Comparison of ENCODE assay signal across 1 cellular context in the genomic region with DNA sequence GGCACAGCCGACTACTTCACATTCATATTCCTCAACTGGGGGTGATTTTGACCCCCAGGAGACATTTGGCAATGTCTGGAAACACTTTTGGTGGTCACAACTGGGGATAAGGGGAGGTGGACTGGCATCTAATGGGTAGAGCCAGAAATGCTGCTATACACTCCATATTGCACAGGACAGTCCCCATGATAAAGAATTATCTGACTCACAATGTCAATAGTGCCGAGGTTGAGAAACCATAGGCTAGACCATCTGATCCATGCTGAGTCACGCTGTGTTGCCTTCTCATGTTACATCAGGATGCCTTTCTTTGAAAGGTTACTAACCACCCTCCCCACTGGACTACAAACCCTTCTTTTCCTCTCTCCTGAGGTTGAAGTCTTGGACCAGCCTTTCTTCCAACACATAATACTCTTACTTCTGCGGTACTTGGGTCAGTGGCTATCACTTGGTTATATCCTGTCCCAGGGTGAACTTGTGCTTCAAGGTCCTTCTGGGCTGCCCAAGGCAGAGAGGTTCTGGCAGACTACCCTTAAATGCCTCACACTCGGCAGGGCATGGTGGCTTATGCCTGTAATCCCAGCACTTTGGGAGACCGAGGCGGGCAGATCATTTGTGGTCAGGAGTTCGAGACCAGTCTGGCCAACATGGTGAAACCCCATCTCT.
A peak's percentile ranks its signal among the peaks of the same experiment; 100 is the strongest.
TF ChIP-seq lines count a peak whose summit lies in the region.

No MANE protein-coding gene starts in this region.

TF ChIP-seq in HepG2, 621 proteins besides CTCF, POLR2A, EP300 and RAD21 (continued from another document and continues in another):
- no peak for TF ChIP-seq ZNF142 (CRISPR knock-in tag; IDR thresholded peaks at IDR 0.05)
- TF ChIP-seq ELF3 (CRISPR knock-in tag; IDR thresholded peaks at IDR 0.05) = peak; percentile 88
- TF ChIP-seq HMGXB4 (CRISPR knock-in tag; IDR thresholded peaks at IDR 0.05; ENCODE audit: borderline replicate concordance in 1 of 2, low read depth in 1 of 2) = peak; percentile 45 to 75; a peak in 2 of 4 replicates
- TF ChIP-seq SIX4 (CRISPR knock-in tag; IDR thresholded peaks at IDR 0.05) = peak; percentile 100
- TF ChIP-seq SETDB1 (CRISPR knock-in tag; IDR thresholded peaks at IDR 0.05; ENCODE audit: borderline replicate concordance) = no peak
- peak; percentile 68; the same call in 1 of the 2 replicates for TF ChIP-seq NFIC (IDR thresholded peaks at IDR 0.05; ENCODE audit: low read length)
- peak; percentile 64; the same call in 1 of the 2 replicates for TF ChIP-seq ZNF878 (CRISPR knock-in tag; IDR thresholded peaks at IDR 0.05)
- TF ChIP-seq ZNF34 (CRISPR knock-in tag; IDR thresholded peaks at IDR 0.05; ENCODE audit: borderline replicate concordance) = no peak
- TF ChIP-seq ZKSCAN8 (CRISPR knock-in tag; IDR thresholded peaks at IDR 0.05; ENCODE audit: borderline replicate concordance) = peak; percentile 93
- TF ChIP-seq FOXA3 (CRISPR knock-in tag; IDR thresholded peaks at IDR 0.05) = peak; percentile 100
- 0 out of 2 replicates have a peak, but pooled peaks have one; percentile 26 for TF ChIP-seq GTF2F1 (IDR thresholded peaks at IDR 0.05; ENCODE audit: low read length)
- peak; percentile 86; the same call in 1 of the 2 replicates for TF ChIP-seq ZNF556 (CRISPR knock-in tag; IDR thresholded peaks at IDR 0.05; ENCODE audit: borderline replicate concordance)
- TF ChIP-seq MED1 (CRISPR knock-in tag; IDR thresholded peaks at IDR 0.05) = peak; percentile 94
- peak; percentile 46; the same call in 1 of the 2 replicates for TF ChIP-seq ZNF543 (CRISPR knock-in tag; IDR thresholded peaks at IDR 0.05)
- TF ChIP-seq RELA (CRISPR knock-in tag; IDR thresholded peaks at IDR 0.05) = 0 out of 2 replicates have a peak, but pooled peaks have one; percentile 46
- no peak for TF ChIP-seq ATM (IDR thresholded peaks at IDR 0.05; ENCODE audit: borderline replicate concordance)
- peak; percentile 66; the same call in 1 of the 2 replicates for TF ChIP-seq MYNN (CRISPR knock-in tag; IDR thresholded peaks at IDR 0.05; ENCODE audit: low read depth)
- no peak for TF ChIP-seq NFAT5 (CRISPR knock-in tag; IDR thresholded peaks at IDR 0.05)
- 0 out of 2 replicates have a peak, but pooled peaks have one; percentile 40 for TF ChIP-seq ZNF761 (CRISPR knock-in tag; conservative IDR thresholded peaks at IDR 0.05)
- peak; percentile 72; the same call in 1 of the 2 replicates for TF ChIP-seq MEIS1 (CRISPR knock-in tag; IDR thresholded peaks at IDR 0.05; ENCODE audit: borderline replicate concordance)
- no peak for TF ChIP-seq NBN (conservative IDR thresholded peaks at IDR 0.05)
- TF ChIP-seq CHCHD3 (CRISPR knock-in tag; IDR thresholded peaks at IDR 0.05) = no peak
- TF ChIP-seq, protein P1, sequence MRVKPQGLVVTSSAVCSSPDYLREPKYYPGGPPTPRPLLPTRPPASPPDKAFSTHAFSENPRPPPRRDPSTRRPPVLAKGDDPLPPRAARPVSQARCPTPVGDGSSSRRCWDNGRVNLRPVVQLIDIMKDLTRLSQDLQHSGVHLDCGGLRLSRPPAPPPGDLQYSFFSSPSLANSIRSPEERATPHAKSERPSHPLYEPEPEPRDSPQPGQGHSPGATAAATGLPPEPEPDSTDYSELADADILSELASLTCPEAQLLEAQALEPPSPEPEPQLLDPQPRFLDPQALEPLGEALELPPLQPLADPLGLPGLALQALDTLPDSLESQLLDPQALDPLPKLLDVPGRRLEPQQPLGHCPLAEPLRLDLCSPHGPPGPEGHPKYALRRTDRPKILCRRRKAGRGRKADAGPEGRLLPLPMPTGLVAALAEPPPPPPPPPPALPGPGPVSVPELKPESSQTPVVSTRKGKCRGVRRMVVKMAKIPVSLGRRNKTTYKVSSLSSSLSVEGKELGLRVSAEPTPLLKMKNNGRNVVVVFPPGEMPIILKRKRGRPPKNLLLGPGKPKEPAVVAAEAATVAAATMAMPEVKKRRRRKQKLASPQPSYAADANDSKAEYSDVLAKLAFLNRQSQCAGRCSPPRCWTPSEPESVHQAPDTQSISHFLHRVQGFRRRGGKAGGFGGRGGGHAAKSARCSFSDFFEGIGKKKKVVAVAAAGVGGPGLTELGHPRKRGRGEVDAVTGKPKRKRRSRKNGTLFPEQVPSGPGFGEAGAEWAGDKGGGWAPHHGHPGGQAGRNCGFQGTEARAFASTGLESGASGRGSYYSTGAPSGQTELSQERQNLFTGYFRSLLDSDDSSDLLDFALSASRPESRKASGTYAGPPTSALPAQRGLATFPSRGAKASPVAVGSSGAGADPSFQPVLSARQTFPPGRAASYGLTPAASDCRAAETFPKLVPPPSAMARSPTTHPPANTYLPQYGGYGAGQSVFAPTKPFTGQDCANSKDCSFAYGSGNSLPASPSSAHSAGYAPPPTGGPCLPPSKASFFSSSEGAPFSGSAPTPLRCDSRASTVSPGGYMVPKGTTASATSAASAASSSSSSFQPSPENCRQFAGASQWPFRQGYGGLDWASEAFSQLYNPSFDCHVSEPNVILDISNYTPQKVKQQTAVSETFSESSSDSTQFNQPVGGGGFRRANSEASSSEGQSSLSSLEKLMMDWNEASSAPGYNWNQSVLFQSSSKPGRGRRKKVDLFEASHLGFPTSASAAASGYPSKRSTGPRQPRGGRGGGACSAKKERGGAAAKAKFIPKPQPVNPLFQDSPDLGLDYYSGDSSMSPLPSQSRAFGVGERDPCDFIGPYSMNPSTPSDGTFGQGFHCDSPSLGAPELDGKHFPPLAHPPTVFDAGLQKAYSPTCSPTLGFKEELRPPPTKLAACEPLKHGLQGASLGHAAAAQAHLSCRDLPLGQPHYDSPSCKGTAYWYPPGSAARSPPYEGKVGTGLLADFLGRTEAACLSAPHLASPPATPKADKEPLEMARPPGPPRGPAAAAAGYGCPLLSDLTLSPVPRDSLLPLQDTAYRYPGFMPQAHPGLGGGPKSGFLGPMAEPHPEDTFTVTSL (CRISPR knock-in tag; IDR thresholded peaks at IDR 0.05; ENCODE audit: borderline replicate concordance) = peak; percentile 62; the same call in 1 of the 2 replicates
- TF ChIP-seq SMC3 (IDR thresholded peaks at IDR 0.05; ENCODE audit: low read length) = peak; percentile 37; the same call in 1 of the 2 replicates
- peak; percentile 98 for TF ChIP-seq PHF21A (CRISPR knock-in tag; IDR thresholded peaks at IDR 0.05)
- no peak for TF ChIP-seq ZNF33A (CRISPR knock-in tag; IDR thresholded peaks at IDR 0.05; ENCODE audit: borderline replicate concordance)
- TF ChIP-seq HNRNPK (IDR thresholded peaks at IDR 0.05; ENCODE audit: low read depth, low read length, poor library complexity, severe bottlenecking) = no peak
- TF ChIP-seq, protein P2, sequence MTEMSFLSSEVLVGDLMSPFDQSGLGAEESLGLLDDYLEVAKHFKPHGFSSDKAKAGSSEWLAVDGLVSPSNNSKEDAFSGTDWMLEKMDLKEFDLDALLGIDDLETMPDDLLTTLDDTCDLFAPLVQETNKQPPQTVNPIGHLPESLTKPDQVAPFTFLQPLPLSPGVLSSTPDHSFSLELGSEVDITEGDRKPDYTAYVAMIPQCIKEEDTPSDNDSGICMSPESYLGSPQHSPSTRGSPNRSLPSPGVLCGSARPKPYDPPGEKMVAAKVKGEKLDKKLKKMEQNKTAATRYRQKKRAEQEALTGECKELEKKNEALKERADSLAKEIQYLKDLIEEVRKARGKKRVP (CRISPR knock-in tag; IDR thresholded peaks at IDR 0.05) = peak in 1 of 2 experiments; percentile 91; a peak in 2 of 4 replicates
- peak; percentile 62; the same call in 1 of the 2 replicates for TF ChIP-seq SKIL (CRISPR knock-in tag; IDR thresholded peaks at IDR 0.05; ENCODE audit: borderline replicate concordance)
